8 cellular contexts compared by ENCODE assay signal in the genomic region with DNA sequence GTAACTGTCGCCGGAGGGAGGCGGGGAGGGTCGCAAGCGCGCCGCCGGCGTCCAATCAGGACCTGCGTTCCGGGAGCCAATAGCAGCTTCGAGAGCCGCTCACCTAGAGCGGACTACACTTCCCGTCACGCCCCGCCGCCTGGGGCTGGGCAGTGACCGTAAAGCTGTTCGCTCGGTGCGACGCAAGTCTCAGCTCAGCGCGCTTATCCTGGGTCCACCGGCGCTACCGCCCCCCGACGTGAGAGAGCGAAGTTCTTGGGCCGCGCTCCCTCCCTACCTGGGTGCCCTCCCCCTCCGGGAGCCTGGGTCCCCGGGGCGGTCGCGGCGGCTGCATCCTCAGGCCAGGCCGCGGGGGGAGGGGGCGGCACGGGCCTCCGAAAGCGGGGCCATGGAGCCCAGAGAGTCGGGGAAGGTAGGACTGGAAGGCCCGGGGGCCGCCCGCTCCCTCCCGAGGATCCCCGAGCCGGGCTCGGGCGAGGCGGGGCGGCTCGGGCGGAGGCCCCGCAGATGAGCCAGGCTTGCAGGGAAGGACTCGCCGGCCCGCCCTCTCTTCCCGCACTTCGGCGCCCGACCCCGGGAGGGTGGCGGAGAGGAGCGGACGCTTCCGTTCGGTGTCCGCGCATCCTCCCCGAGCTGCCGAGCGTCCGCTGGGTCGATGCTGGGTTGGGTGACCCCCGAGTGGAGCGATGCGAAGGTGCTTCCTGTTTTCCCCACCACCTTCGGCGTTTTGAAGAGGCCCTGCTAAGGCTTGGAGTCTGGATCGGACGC. TPM values are rescaled to one million over a fixed set of nuclear protein-coding genes. Genes with fewer than 3 reads are reported as not detected.
DNase-seq lines count a peak whose midpoint lies in the region; ATAC-seq and TF ChIP-seq lines count a peak whose summit lies in the region.

A gene (plus strand): TSS at position 152 of the 768 bp plus-strand sequence. CDS start 237 bp downstream, at position 389.

- DNase-seq in C1 segment of cervical spinal cord (lab: John Stamatoyannopoulos, UW), result peak; percentile 71 to 99 (median 94)
- peak; percentile 96 for DNase-seq in NCI-H748 treated with DMSO at 0.1 percent for 48 hours (lab: John Stamatoyannopoulos, UW)
- peak; percentile 92 to 94 for DNase-seq in activated CD4-positive, alpha-beta T cell treated with anti-CD3 and anti-CD28 coated beads, Interleukin-2, amount 50 U/mL, for 24 hours (ENCODE audit: low read depth in 1 of 2, low spot score in 1 of 2)
- DNase-seq in left lung, result peak; percentile 99
- peak; percentile 91 to 93 for DNase-seq in stimulated activated CD4-positive, alpha-beta T cell treated with anti-CD3 and anti-CD28 coated beads, Interleukin-2, amount 100 ng/mL, for 48 hours

- no peaks in the 10 kb centered on the region for H3K27me3 ChIP-seq in left lung

- H3K4me3 Mint-ChIP-seq in dendritic cell treated with granulocyte-macrophage colony-stimulating factor and Interleukin-4, amounts not matched to agents 40 ng/mL and 50 ng/mL, for 4 days, result peak within 1 kb of the TSS; percentile 80

- intact Hi-C loops in dendritic cell treated with granulocyte-macrophage colony-stimulating factor and Interleukin-4, amounts not matched to agents 40 ng/mL and 50 ng/mL, for 4 days (cut with micrococcal nuclease), result loop anchor here (1.0 to 5.0 kb wide), 2 partner anchors 34 to 66 kb away; a partner anchor contains a TSS
- intact Hi-C loops in left lung (cut with DNase I), result no loop called here

- H3K27ac Mint-ChIP-seq in dendritic cell treated with granulocyte-macrophage colony-stimulating factor and Interleukin-4, amounts not matched to agents 40 ng/mL and 50 ng/mL, for 4 days, result peak within 1 kb of the TSS; percentile 72

- no peak for TF ChIP-seq CTCF in left lung (IDR thresholded peaks at IDR 0.05)

- H3K9me3 ChIP-seq in left lung, result no peaks in the 10 kb centered on the region

- no peaks in the 10 kb centered on the region for H3K36me3 Mint-ChIP-seq in dendritic cell treated with granulocyte-macrophage colony-stimulating factor and Interleukin-4, amounts not matched to agents 40 ng/mL and 50 ng/mL, for 4 days (ENCODE audit: low read depth)

- peak within 1 kb of the TSS; percentile 85 to 86 for H3K27ac ChIP-seq in left lung

- ATAC-seq in GM19372 (IDR thresholded peaks at IDR 0.05; ENCODE audit: low read depth, unreplicated experiment) (peak; percentile 98), HG03558 (IDR thresholded peaks at IDR 0.05; ENCODE audit: extremely low read depth, unreplicated experiment) (peak; percentile 95), left lung (peak; percentile 99)

- peaks cover 11% of the 10 kb centered on the region for H3K27me3 Mint-ChIP-seq in dendritic cell treated with granulocyte-macrophage colony-stimulating factor and Interleukin-4, amounts not matched to agents 40 ng/mL and 50 ng/mL, for 4 days

- peak within 1 kb of the TSS; percentile 68 to 89 for H3K4me3 ChIP-seq in left lung

- no peaks in the 10 kb centered on the region for H3K9me3 Mint-ChIP-seq in dendritic cell treated with granulocyte-macrophage colony-stimulating factor and Interleukin-4, amounts not matched to agents 40 ng/mL and 50 ng/mL, for 4 days

- H3K4me1 Mint-ChIP-seq in dendritic cell treated with granulocyte-macrophage colony-stimulating factor and Interleukin-4, amounts not matched to agents 40 ng/mL and 50 ng/mL, for 4 days (ENCODE audit: low read depth), result peaks cover 22% of the 10 kb centered on the region

- peaks cover 7 to 20% of the 10 kb centered on the region in 2 donors for H3K4me1 ChIP-seq in left lung

- no peaks in the 10 kb centered on the region for H3K36me3 ChIP-seq in left lung

RNA-seq across cellular contexts. Expression of the gene that starts here (rescaled TPM):
- total RNA-seq in left lung, result 10 to 100 TPM in 1 of 2 donors, 1 to 10 TPM in 1; 9.8 to 16.4 TPM

Comparison
In these comparisons a context has a peak if more than half of its experiments do, and no peak if none do; other contexts are left out.
1. Peak in every context shown above with its lines: DNase-seq, ATAC-seq, H3K4me3 ChIP-seq and H3K27ac ChIP-seq.